In the genomic region with DNA sequence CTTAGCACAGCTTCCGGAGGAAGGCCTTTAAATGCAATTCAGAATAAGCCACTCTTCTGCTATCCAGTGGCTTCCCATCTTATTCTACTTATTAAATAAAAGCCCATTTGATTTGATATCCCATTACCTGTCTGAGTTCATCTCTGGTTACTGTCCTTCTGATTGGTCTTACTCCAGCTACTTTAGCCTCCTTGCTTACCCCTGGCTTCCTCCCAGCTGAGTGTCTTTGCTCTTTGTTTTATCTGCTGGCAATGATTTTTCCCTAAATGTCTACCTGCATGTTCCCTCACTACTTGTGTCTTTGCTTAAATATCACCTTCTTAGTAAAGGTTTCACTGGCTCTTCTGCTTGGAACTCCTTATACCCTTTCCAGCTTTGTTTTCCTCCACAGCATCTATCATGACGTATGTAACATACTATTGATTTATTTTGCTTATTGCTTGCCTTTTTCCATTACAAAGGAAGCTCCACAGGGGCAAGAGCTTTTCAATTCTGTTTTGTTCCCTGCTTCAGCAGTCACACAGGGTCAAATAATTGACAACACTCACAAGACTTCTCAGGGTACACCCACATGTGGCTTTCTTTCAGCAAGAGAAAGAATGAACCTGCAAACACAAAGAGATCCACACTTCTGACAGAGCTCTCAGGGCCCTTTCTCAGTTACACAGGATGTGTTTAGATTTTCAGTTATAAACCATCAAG, we compare ENCODE assay signal across 21 cellular contexts.
"Had no signal": no experiment of that assay in that cellular context is flagged by ENCODE, and none has a peak within 500 bp of the region (broad histone marks: within the 10 kb centered on the region; RNA-seq: fewer than 3 reads in every experiment).

No MANE protein-coding gene starts in this region.

- H3K27ac Mint-ChIP-seq: activated naive CD4-positive, alpha-beta T cell treated with anti-CD3 and anti-CD28 coated beads, Interleukin-2, amount 50 U/mL, for 24 hours; dendritic cell treated with granulocyte-macrophage colony-stimulating factor and Interleukin-4, amounts not matched to agents 40 ng/mL and 50 ng/mL, for 4 days; naive B cell; stimulated activated naive CD8-positive, alpha-beta T cell treated with anti-CD3 and anti-CD28 coated beads, Interleukin-15, Interleukin-2, amounts not matched to agents 100 ng/mL and 50 ng/mL, for 24 hours had no signal

- H3K9me3 Mint-ChIP-seq: effector memory CD8-positive, alpha-beta T cell had no signal

- H3K27me3 ChIP-seq: ascending aorta, breast epithelium, hepatocyte, ovary, transverse colon, uterus had no signal

- H3K79me2 ChIP-seq: hepatocyte had no signal

- H3K4me3 Mint-ChIP-seq: activated naive CD4-positive, alpha-beta T cell treated with anti-CD3 and anti-CD28 coated beads, Interleukin-2, amount 50 U/mL, for 24 hours; dendritic cell treated with granulocyte-macrophage colony-stimulating factor and Interleukin-4, amounts not matched to agents 40 ng/mL and 50 ng/mL, for 4 days; effector memory CD8-positive, alpha-beta T cell; naive B cell; stimulated activated naive CD8-positive, alpha-beta T cell treated with anti-CD3 and anti-CD28 coated beads, Interleukin-15, Interleukin-2, amounts not matched to agents 100 ng/mL and 50 ng/mL, for 24 hours had no signal

- H3K9me3 ChIP-seq: ascending aorta, breast epithelium, mucosa of descending colon, ovary, psoas muscle, uterus had no signal

- H3K27me3 Mint-ChIP-seq: activated naive CD4-positive, alpha-beta T cell treated with anti-CD3 and anti-CD28 coated beads, Interleukin-2, amount 50 U/mL, for 24 hours; dendritic cell treated with granulocyte-macrophage colony-stimulating factor and Interleukin-4, amounts not matched to agents 40 ng/mL and 50 ng/mL, for 4 days; effector memory CD8-positive, alpha-beta T cell; naive B cell; stimulated activated naive CD8-positive, alpha-beta T cell treated with anti-CD3 and anti-CD28 coated beads, Interleukin-15, Interleukin-2, amounts not matched to agents 100 ng/mL and 50 ng/mL, for 24 hours had no signal

- H3K4me3 ChIP-seq: ascending aorta, breast epithelium, hepatocyte, mucosa of descending colon, ovary, psoas muscle, transverse colon, uterus had no signal

- DNase-seq: activated CD8-positive, alpha-beta memory T cell treated with anti-CD3 and anti-CD28 coated beads for 24 hours; activated CD8-positive, alpha-beta memory T cell treated with anti-CD3 and anti-CD28 coated beads, Interleukin-2, amount 50 U/mL, for 48 hours; activated gamma-delta T cell; cerebellar nuclear complex; effector memory CD8-positive, alpha-beta T cell; mesenchymal stem cell; mucosa of descending colon; naive B cell; ovary; psoas muscle; right cardiac atrium; T-helper 1 cell; T1000; transverse colon; uterus had no signal

- H3K4me2 ChIP-seq: hepatocyte had no signal

- H3K36me3 ChIP-seq: ascending aorta, breast epithelium, ovary, transverse colon, uterus had no signal

- H2AFZ ChIP-seq: hepatocyte had no signal

- H3K4me1 Mint-ChIP-seq: activated naive CD4-positive, alpha-beta T cell treated with anti-CD3 and anti-CD28 coated beads, Interleukin-2, amount 50 U/mL, for 24 hours; naive B cell had no signal

- H3K27ac ChIP-seq: ascending aorta, breast epithelium, hepatocyte, ovary, psoas muscle, transverse colon, uterus had no signal

- H3K4me1 ChIP-seq: ascending aorta, breast epithelium, psoas muscle, transverse colon, uterus had no signal
